ENCODE assay signal across 8 cellular contexts in the genomic region with DNA sequence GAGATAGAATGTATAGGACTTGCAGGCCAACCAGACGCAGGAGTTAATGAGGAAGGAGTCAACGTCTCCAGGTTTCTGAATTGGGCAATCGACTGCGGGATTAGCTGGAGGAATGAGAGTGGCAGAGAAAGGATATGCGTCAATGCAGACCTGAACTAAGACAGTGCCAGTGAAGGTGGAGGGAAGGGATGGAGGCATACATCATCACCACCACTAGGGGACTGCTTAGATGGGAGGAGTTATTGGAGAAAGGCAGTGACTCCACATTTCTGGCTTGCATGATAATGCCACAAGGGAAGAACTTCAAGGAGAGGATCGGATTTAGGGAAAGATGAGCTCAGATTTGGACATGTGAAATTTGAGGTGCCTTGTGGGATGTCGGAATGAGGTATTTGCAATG. TPM values are rescaled to one million over a fixed set of nuclear protein-coding genes. Genes with fewer than 3 reads are reported as not detected.
DNase-seq lines count a peak whose midpoint lies in the region; ATAC-seq and TF ChIP-seq lines count a peak whose summit lies in the region.

No MANE protein-coding gene starts in this region.

- no peak overlapping the region for H2AFZ ChIP-seq in PC-3 (ENCODE audit: low read length)

- peak; percentile 53 for ATAC-seq in HG02938 (IDR thresholded peaks at IDR 0.05; ENCODE audit: unreplicated experiment)
- ATAC-seq in PC-3 = peak; percentile 90
- no peak for ATAC-seq in stimulated activated memory B cell treated with anti-CD40 and anti-IgM and Interleukin-4, amounts not matched to agents 10 μg/mL and 1 μg/mL and 100 μg/mL, for 72 hours
- ATAC-seq in GM19452 (IDR thresholded peaks at IDR 0.05; ENCODE audit: unreplicated experiment) = no peak
- no peak for ATAC-seq in GM21360 (IDR thresholded peaks at IDR 0.05; ENCODE audit: unreplicated experiment)

- DNase-seq in activated CD4-positive, alpha-beta T cell treated with anti-CD3 and anti-CD28 coated beads for 48 hours = peak; percentile 18
- DNase-seq in activated CD4-positive, alpha-beta T cell treated with anti-CD3 and anti-CD28 coated beads, Interleukin-2, amount 50 U/mL, for 48 hours = no peak
- peak; percentile 69 for DNase-seq in PC-3
- peak; percentile 51 for DNase-seq in fibroblast of gingiva (ENCODE audit: low read depth)

- H3K9ac ChIP-seq in PC-3 (ENCODE audit: low read length) = no peak overlapping the region

- no peak overlapping the region for H3K4me3 ChIP-seq in PC-3 (ENCODE audit: low read length)

- H3K36me3 Mint-ChIP-seq in stimulated activated memory B cell treated with anti-CD40 and anti-IgM and Interleukin-4, amounts not matched to agents 10 μg/mL and 1 μg/mL and 100 μg/mL, for 72 hours = no peaks in the 10 kb centered on the region

- H3F3A ChIP-seq in PC-3 (ENCODE audit: low read length, unreplicated experiment) = no peaks in the 10 kb centered on the region

- peaks cover 21% of the 10 kb centered on the region for H3K27me3 Mint-ChIP-seq in stimulated activated memory B cell treated with anti-CD40 and anti-IgM and Interleukin-4, amounts not matched to agents 10 μg/mL and 1 μg/mL and 100 μg/mL, for 72 hours

- H3K4me3 Mint-ChIP-seq in stimulated activated memory B cell treated with anti-CD40 and anti-IgM and Interleukin-4, amounts not matched to agents 10 μg/mL and 1 μg/mL and 100 μg/mL, for 72 hours = peak overlapping the region; percentile 10

- no peak overlapping the region for H3K27ac ChIP-seq in PC-3 (ENCODE audit: low read length)

- H3K9me3 ChIP-seq in PC-3 (ENCODE audit: low read length) = no peaks in the 10 kb centered on the region

- CTCF ChIA-PET in PC-3 (lab: Charles Lee) = no interaction called here

- BruUV-seq in PC-3 (replicated peaks; lab: Mats Ljungman, UMichigan) = no TSS peak

- TF ChIP-seq CTCF in PC-3 (conservative IDR thresholded peaks at IDR 0.05; ENCODE audit: low read depth, low read length) = peak; percentile 75

- H3K79me2 ChIP-seq in PC-3 (ENCODE audit: low read length) = no peaks in the 10 kb centered on the region

- peaks cover 14% of the 10 kb centered on the region for H3K4me1 Mint-ChIP-seq in stimulated activated memory B cell treated with anti-CD40 and anti-IgM and Interleukin-4, amounts not matched to agents 10 μg/mL and 1 μg/mL and 100 μg/mL, for 72 hours

- no peaks in the 10 kb centered on the region for H3K9me2 ChIP-seq in PC-3 (replicated peaks; ENCODE audit: low read length)

- H4K20me1 ChIP-seq in PC-3 (ENCODE audit: low read length) = no peaks in the 10 kb centered on the region

- POLR2A ChIA-PET in PC-3 (lab: Charles Lee; ENCODE audit: unreplicated experiment) = no interaction called here

- H3K4me2 ChIP-seq in PC-3 (ENCODE audit: low read length) = no peak overlapping the region

- no peaks in the 10 kb centered on the region for H3K27me3 ChIP-seq in PC-3 (ENCODE audit: low read length)

- H3K36me3 ChIP-seq in PC-3 (ENCODE audit: low read depth, low read length) = no peaks in the 10 kb centered on the region

- H3K27ac Mint-ChIP-seq in stimulated activated memory B cell treated with anti-CD40 and anti-IgM and Interleukin-4, amounts not matched to agents 10 μg/mL and 1 μg/mL and 100 μg/mL, for 72 hours = no peak overlapping the region

- H3K4me1 ChIP-seq in PC-3 (ENCODE audit: insufficient read depth, low read length) = 0 out of 2 replicates have a peak, but pooled peaks cover 2% of the 10 kb centered on the region

- no peaks in the 10 kb centered on the region for H3K9me3 Mint-ChIP-seq in stimulated activated memory B cell treated with anti-CD40 and anti-IgM and Interleukin-4, amounts not matched to agents 10 μg/mL and 1 μg/mL and 100 μg/mL, for 72 hours

- intact Hi-C loops in PC-3 (cut with micrococcal nuclease) = no loop called here

RNA-seq across cellular contexts. Expression of a gene that starts 17.4 kb away (rescaled TPM):
- total RNA-seq in PC-3 (2014; rRNA removed) = 4.7 TPM in 2 replicates

RNA-seq across cellular contexts. Expression of a gene that starts 47.9 kb away (rescaled TPM):
- 27.0 and 36.8 TPM in 2 replicates for total RNA-seq in PC-3 (2014; rRNA removed)

Comparison
In these comparisons a context has a peak if more than half of its experiments do, and no peak if none do; other contexts are left out.
1. DNase-seq: peak in activated CD4-positive, alpha-beta T cell treated with anti-CD3 and anti-CD28 coated beads for 48 hours (single experiment), PC-3 (single experiment) and fibroblast of gingiva (single experiment); none in activated CD4-positive, alpha-beta T cell treated with anti-CD3 and anti-CD28 coated beads, Interleukin-2, amount 50 U/mL, for 48 hours (0 of 2).
2. ATAC-seq: peak in HG02938 (single experiment) and PC-3 (single experiment); none in stimulated activated memory B cell treated with anti-CD40 and anti-IgM and Interleukin-4, amounts not matched to agents 10 μg/mL and 1 μg/mL and 100 μg/mL, for 72 hours (single experiment), GM19452 (single experiment) and GM21360 (single experiment).